Comparison of ENCODE assay signal across 1 cellular context in the genomic region with DNA sequence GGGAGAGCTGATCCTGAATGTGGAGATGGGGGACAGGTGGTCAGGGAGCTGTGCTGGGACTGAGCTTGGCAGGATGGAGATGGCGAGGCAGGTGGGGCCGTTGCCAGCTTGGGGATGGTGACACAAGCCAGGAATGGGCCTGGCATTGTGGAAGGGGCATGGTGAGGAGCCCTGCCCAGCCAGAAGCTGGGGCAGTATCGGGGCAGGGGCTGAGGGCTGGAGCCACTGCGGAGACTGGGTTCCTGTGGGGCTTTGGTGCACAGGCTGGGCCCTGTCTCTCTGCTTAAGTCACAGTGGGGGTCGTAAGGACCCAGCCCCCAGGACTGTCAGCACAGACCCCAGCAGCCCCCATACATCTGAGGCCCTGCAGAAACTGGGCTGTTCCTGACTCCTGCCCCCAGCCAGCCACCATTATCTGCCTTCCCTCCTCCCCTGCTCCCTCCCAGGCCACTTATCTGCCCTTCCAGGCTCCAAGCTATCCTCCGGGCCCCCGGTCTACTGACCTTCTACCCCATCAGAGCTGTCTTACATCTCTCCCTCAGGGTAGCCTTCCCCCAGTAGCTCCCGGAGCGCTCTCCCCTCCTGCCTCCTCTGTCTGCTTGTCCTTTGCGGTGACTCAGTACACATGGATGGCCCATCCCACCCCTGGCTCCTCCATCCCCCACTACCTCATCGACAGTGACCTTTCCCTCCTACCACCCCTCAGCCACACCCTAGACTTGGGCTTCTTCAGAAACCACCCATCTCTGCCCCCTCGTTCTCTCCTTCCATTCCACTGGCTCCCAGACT.
TF ChIP-seq lines count a peak whose summit lies in the region.

No MANE protein-coding gene starts in this region.

TF ChIP-seq in K562, 482 proteins besides CTCF, POLR2A, EP300 and RAD21 (continued from another document and continues in another):
- TF ChIP-seq PTRF (tag; IDR thresholded peaks at IDR 0.05), result no peak
- no peak; a peak in 1 of 4 replicates for TF ChIP-seq MLLT1 (IDR thresholded peaks at IDR 0.05)
- TF ChIP-seq ZNF197 (CRISPR knock-in tag; IDR thresholded peaks at IDR 0.05; ENCODE audit: low read depth), result no peak
- peak in 1 of 2 experiments; percentile 63; a peak in 2 of 4 replicates for TF ChIP-seq FOXK2 (conservative IDR thresholded peaks at IDR 0.05 in 1 of 2, IDR thresholded peaks at IDR 0.05 in 1 of 2; ENCODE audit: low read depth in 2 of 2)
- TF ChIP-seq EZH2 (IDR thresholded peaks at IDR 0.05; ENCODE audit: borderline replicate concordance, low read depth, low read length), result no peak
- TF ChIP-seq ZNF239 (CRISPR knock-in tag; IDR thresholded peaks at IDR 0.05), result no peak
- TF ChIP-seq TRIM28 (IDR thresholded peaks at IDR 0.05), result peak; percentile 33; the same call in 1 of the 2 replicates
- TF ChIP-seq CTBP1 (IDR thresholded peaks at IDR 0.05; ENCODE audit: borderline replicate concordance), result peak; percentile 78; the same call in 1 of the 2 replicates
- no peak for TF ChIP-seq CBX5 (IDR thresholded peaks at IDR 0.05; ENCODE audit: borderline replicate concordance, low read depth)
- no peak for TF ChIP-seq ZNF253 (CRISPR knock-in tag; conservative IDR thresholded peaks at IDR 0.05)
- TF ChIP-seq TEAD4 (IDR thresholded peaks at IDR 0.05; ENCODE audit: low read length), result peak; percentile 59
- TF ChIP-seq TEAD4 (CRISPR knock-in tag; IDR thresholded peaks at IDR 0.05; ENCODE audit: borderline replicate concordance), result no peak
- no peak for TF ChIP-seq BACH1 (tag; IDR thresholded peaks at IDR 0.05)
- TF ChIP-seq TEAD1 (CRISPR knock-in tag; IDR thresholded peaks at IDR 0.05), result no peak
- TF ChIP-seq, protein P1, sequence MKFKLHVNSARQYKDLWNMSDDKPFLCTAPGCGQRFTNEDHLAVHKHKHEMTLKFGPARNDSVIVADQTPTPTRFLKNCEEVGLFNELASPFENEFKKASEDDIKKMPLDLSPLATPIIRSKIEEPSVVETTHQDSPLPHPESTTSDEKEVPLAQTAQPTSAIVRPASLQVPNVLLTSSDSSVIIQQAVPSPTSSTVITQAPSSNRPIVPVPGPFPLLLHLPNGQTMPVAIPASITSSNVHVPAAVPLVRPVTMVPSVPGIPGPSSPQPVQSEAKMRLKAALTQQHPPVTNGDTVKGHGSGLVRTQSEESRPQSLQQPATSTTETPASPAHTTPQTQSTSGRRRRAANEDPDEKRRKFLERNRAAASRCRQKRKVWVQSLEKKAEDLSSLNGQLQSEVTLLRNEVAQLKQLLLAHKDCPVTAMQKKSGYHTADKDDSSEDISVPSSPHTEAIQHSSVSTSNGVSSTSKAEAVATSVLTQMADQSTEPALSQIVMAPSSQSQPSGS (CRISPR knock-in tag; IDR thresholded peaks at IDR 0.05), result no peak
- TF ChIP-seq VEZF1 (CRISPR knock-in tag; IDR thresholded peaks at IDR 0.05), result peak; percentile 83
- TF ChIP-seq BRF1 (IDR thresholded peaks at IDR 0.05; ENCODE audit: borderline replicate concordance, extremely low read depth, insufficient read length), result no peak
- no peak for TF ChIP-seq RBM15 (IDR thresholded peaks at IDR 0.05; ENCODE audit: insufficient read depth, low read length)
- TF ChIP-seq ZNF134 (CRISPR knock-in tag; conservative IDR thresholded peaks at IDR 0.05), result no peak
- TF ChIP-seq ZBTB33 (CRISPR knock-in tag; IDR thresholded peaks at IDR 0.05), result no peak
- TF ChIP-seq TSC22D4 (tag; IDR thresholded peaks at IDR 0.05), result no peak
- TF ChIP-seq MXI1 (IDR thresholded peaks at IDR 0.05; ENCODE audit: low read depth, low read length), result no peak
- no peak for TF ChIP-seq PATZ1 (CRISPR knock-in tag; IDR thresholded peaks at IDR 0.05; ENCODE audit: borderline replicate concordance)
- no peak for TF ChIP-seq POLR2AphosphoS2 (IDR thresholded peaks at IDR 0.05; ENCODE audit: low read length)
- TF ChIP-seq ZNF75A (CRISPR knock-in tag; IDR thresholded peaks at IDR 0.05), result no peak
- TF ChIP-seq XRCC5 (IDR thresholded peaks at IDR 0.05; ENCODE audit: low read depth, low read length), result no peak
- TF ChIP-seq, protein P2, sequence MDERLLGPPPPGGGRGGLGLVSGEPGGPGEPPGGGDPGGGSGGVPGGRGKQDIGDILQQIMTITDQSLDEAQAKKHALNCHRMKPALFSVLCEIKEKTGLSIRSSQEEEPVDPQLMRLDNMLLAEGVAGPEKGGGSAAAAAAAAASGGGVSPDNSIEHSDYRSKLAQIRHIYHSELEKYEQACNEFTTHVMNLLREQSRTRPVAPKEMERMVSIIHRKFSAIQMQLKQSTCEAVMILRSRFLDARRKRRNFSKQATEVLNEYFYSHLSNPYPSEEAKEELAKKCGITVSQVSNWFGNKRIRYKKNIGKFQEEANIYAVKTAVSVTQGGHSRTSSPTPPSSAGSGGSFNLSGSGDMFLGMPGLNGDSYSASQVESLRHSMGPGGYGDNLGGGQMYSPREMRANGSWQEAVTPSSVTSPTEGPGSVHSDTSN (CRISPR knock-in tag; IDR thresholded peaks at IDR 0.05; ENCODE audit: low read depth), result no peak
- TF ChIP-seq, protein P2 (tag; conservative IDR thresholded peaks at IDR 0.05; ENCODE audit: low read depth), result no peak
- no peak for TF ChIP-seq PML (IDR thresholded peaks at IDR 0.05; ENCODE audit: low read length)
- TF ChIP-seq, protein P3, sequence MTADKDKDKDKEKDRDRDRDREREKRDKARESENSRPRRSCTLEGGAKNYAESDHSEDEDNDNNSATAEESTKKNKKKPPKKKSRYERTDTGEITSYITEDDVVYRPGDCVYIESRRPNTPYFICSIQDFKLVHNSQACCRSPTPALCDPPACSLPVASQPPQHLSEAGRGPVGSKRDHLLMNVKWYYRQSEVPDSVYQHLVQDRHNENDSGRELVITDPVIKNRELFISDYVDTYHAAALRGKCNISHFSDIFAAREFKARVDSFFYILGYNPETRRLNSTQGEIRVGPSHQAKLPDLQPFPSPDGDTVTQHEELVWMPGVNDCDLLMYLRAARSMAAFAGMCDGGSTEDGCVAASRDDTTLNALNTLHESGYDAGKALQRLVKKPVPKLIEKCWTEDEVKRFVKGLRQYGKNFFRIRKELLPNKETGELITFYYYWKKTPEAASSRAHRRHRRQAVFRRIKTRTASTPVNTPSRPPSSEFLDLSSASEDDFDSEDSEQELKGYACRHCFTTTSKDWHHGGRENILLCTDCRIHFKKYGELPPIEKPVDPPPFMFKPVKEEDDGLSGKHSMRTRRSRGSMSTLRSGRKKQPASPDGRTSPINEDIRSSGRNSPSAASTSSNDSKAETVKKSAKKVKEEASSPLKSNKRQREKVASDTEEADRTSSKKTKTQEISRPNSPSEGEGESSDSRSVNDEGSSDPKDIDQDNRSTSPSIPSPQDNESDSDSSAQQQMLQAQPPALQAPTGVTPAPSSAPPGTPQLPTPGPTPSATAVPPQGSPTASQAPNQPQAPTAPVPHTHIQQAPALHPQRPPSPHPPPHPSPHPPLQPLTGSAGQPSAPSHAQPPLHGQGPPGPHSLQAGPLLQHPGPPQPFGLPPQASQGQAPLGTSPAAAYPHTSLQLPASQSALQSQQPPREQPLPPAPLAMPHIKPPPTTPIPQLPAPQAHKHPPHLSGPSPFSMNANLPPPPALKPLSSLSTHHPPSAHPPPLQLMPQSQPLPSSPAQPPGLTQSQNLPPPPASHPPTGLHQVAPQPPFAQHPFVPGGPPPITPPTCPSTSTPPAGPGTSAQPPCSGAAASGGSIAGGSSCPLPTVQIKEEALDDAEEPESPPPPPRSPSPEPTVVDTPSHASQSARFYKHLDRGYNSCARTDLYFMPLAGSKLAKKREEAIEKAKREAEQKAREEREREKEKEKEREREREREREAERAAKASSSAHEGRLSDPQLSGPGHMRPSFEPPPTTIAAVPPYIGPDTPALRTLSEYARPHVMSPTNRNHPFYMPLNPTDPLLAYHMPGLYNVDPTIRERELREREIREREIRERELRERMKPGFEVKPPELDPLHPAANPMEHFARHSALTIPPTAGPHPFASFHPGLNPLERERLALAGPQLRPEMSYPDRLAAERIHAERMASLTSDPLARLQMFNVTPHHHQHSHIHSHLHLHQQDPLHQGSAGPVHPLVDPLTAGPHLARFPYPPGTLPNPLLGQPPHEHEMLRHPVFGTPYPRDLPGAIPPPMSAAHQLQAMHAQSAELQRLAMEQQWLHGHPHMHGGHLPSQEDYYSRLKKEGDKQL (CRISPR knock-in tag; IDR thresholded peaks at IDR 0.05; ENCODE audit: borderline replicate concordance), result no peak
- TF ChIP-seq, protein P4, sequence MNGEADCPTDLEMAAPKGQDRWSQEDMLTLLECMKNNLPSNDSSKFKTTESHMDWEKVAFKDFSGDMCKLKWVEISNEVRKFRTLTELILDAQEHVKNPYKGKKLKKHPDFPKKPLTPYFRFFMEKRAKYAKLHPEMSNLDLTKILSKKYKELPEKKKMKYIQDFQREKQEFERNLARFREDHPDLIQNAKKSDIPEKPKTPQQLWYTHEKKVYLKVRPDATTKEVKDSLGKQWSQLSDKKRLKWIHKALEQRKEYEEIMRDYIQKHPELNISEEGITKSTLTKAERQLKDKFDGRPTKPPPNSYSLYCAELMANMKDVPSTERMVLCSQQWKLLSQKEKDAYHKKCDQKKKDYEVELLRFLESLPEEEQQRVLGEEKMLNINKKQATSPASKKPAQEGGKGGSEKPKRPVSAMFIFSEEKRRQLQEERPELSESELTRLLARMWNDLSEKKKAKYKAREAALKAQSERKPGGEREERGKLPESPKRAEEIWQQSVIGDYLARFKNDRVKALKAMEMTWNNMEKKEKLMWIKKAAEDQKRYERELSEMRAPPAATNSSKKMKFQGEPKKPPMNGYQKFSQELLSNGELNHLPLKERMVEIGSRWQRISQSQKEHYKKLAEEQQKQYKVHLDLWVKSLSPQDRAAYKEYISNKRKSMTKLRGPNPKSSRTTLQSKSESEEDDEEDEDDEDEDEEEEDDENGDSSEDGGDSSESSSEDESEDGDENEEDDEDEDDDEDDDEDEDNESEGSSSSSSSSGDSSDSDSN (IDR thresholded peaks at IDR 0.05; ENCODE audit: borderline replicate concordance in 1 of 2, low read depth in 2 of 2, low read length in 2 of 2), result peak; percentile 50 to 96; a peak in 2 of 4 replicates
- no peak; the same call in 1 of the 2 replicates for TF ChIP-seq ZFX (CRISPR knock-in tag; IDR thresholded peaks at IDR 0.05)
- TF ChIP-seq L3MBTL2 (IDR thresholded peaks at IDR 0.05), result no peak; the same call in 1 of the 2 replicates
- TF ChIP-seq PRMT5 (CRISPR knock-in tag; IDR thresholded peaks at IDR 0.05), result no peak
- peak in 1 of 2 experiments; percentile 34 for TF ChIP-seq E2F6 (IDR thresholded peaks at IDR 0.05; ENCODE audit: borderline replicate concordance in 1 of 2, extremely low read depth in 1 of 2, insufficient read depth in 1 of 2, insufficient read length in 1 of 2, low read depth in 1 of 2, low read length in 1 of 2, poor library complexity in 1 of 2, severe bottlenecking in 1 of 2)
